In genomic region chr7:43535031-43535451, GRCh38 we compare ENCODE assay signal across 16 cellular contexts. TPM values are rescaled to one million over a fixed set of nuclear protein-coding genes. Genes with fewer than 3 reads are reported as not detected.
DNase-seq lines count a peak whose midpoint lies in the region; ATAC-seq and TF ChIP-seq lines count a peak whose summit lies in the region.
"Had no signal": no experiment of that assay in that cellular context is flagged by ENCODE, and none has a peak within 500 bp of the region (broad histone marks: within the 10 kb centered on the region; RNA-seq: fewer than 3 reads in every experiment).

No MANE protein-coding gene starts in this region.

- TF ChIP-seq CTCF in HFFc6 (IDR thresholded peaks at IDR 0.05): no peak

- H3K36me3 Mint-ChIP-seq in HFFc6 (ENCODE audit: low read depth) (no peaks in the 10 kb centered on the region), T-cell (no peaks in the 10 kb centered on the region)

- CTCF ChIA-PET in T-cell (lab: Charles Lee): no interaction called here

- DNase-seq in HFFc6 (peak; percentile 18), brain pericyte (ENCODE audit: low read depth, low spot score) (peak; percentile 73), iris pigment epithelial cell (ENCODE audit: low read depth) (peak; percentile 90), smooth muscle cell of the brain vasculature (ENCODE audit: low read depth, low spot score) (peak; percentile 81), NCI-H748 treated with DMSO at 0.1 percent for 48 hours (lab: John Stamatoyannopoulos, UW) (no peak), T-helper 2 cell (no peak), T-cell (no peak)
- DNase-seq: activated CD8-positive, alpha-beta memory T cell treated with anti-CD3 and anti-CD28 coated beads for 24 hours; activated effector memory CD4-positive, alpha-beta T cell treated with Interleukin-2 at 50 U/mL for 16 hours; effector CD4-positive, alpha-beta T cell; GOT3; MM.1S; NCI-H2081 treated with DMSO at 0.1 percent for 48 hours; NCI-H69; sigmoid colon; stimulated activated CD4-positive, alpha-beta T cell treated with anti-CD3 and anti-CD28 coated beads, Interleukin-4, amount 100 ng/mL, for 4 hours had no signal

- no peak for ATAC-seq in T-cell (replicated peaks in 1 of 4)

- POLR2A ChIA-PET in T-cell (lab: Charles Lee): no interaction called here

- H3K4me1 Mint-ChIP-seq in HFFc6 (ENCODE audit: low read depth) (peaks cover 45% of the 10 kb centered on the region), T-cell (no peaks in the 10 kb centered on the region)

- H3K27ac Mint-ChIP-seq in HFFc6 (no peak overlapping the region), T-cell (no peak overlapping the region)

- H3K9me3 Mint-ChIP-seq in HFFc6 (no peaks in the 10 kb centered on the region), T-cell (no peaks in the 10 kb centered on the region)

- H3K4me3 Mint-ChIP-seq in HFFc6 (peak overlapping the region; percentile 12; the same call in 1 of the 2 replicates), T-cell (no peak overlapping the region)

- H3K27me3 Mint-ChIP-seq in HFFc6 (ENCODE audit: insufficient read depth): peaks cover 8% of the 10 kb centered on the region; the same call in 1 of the 2 replicates
- H3K27me3 Mint-ChIP-seq in T-cell: peaks cover 1 to 3% of the 10 kb centered on the region in 2 donors

RNA-seq across cellular contexts. Expression of gene STK17A, which starts 47.9 kb away (rescaled TPM):
- total RNA-seq in HFFc6 (2021; fragmentation: NEBNext Ultra II Directional; extraction: Animal tissue kit (Norgen Biotek cat#: 25700)): 10 to 100 TPM; 59.0 to 79.2 (median 62.8) TPM
- 100 to 1,000 TPM; 101 to 120 (median 117) TPM for total RNA-seq in T-cell

Comparison
In these comparisons a context has a peak if more than half of its experiments do, and no peak if none do; other contexts are left out.
1. DNase-seq: peak in HFFc6 (single experiment), brain pericyte (single experiment), iris pigment epithelial cell (single experiment) and smooth muscle cell of the brain vasculature (single experiment); none in NCI-H748 treated with DMSO at 0.1 percent for 48 hours (single experiment), T-helper 2 cell (0 of 5) and T-cell (0 of 34).